ENCODE assay signal across 15 cellular contexts in genomic region chr1:116537439-116537838, GRCh38. TPM values are rescaled to one million over a fixed set of nuclear protein-coding genes. Genes with fewer than 3 reads are reported as not detected.
DNase-seq lines count a peak whose midpoint lies in the region; ATAC-seq and TF ChIP-seq lines count a peak whose summit lies in the region.
"Had no signal": no experiment of that assay in that cellular context is flagged by ENCODE, and none has a peak within 500 bp of the region (broad histone marks: within the 10 kb centered on the region; RNA-seq: fewer than 3 reads in every experiment).

No MANE protein-coding gene starts in this region.

- ATAC-seq in PC-3, result peak; percentile 74
- ATAC-seq: activated T-cell treated with anti-CD3 and anti-CD28 coated beads, Interleukin-2, amount 50 U/mL, for 4 hours; Right ventricle myocardium inferior had no signal

- no peak overlapping the region for H3K27ac Mint-ChIP-seq in activated CD4-positive, alpha-beta memory T cell treated with anti-CD3 and anti-CD28 coated beads, Interleukin-2, amount 10 ng/mL, durations not matched to agents 7 days and 5 days

- POLR2A ChIA-PET in PC-3 (lab: Charles Lee; ENCODE audit: unreplicated experiment), result interaction anchor here (0.5 kb wide), 1 partner anchor 61 kb away, joined by 3 read pairs; no protein-coding TSS in a partner anchor
- POLR2A ChIA-PET in activated CD4-positive, alpha-beta memory T cell treated with anti-CD3 and anti-CD28 coated beads, Interleukin-2, amount 10 ng/mL, durations not matched to agents 7 days and 5 days (lab: Charles Lee), result interaction anchor here (1.5 to 6.2 kb wide), 3 partner anchors 13 to 33 kb away, joined by 3 to 46 read pairs (median 22); no protein-coding TSS in a partner anchor

- CTCF ChIA-PET in PC-3 (lab: Charles Lee), result interaction anchor here (0.6 kb wide), 2 partner anchors 16 to 179 kb away, joined by 3 read pairs; no protein-coding TSS in a partner anchor
- CTCF ChIA-PET in activated CD4-positive, alpha-beta memory T cell treated with anti-CD3 and anti-CD28 coated beads, Interleukin-2, amount 10 ng/mL, durations not matched to agents 7 days and 5 days (lab: Charles Lee), result interaction anchor here (1.0 kb wide), 1 partner anchor 19 kb away, joined by 3 read pairs; no protein-coding TSS in a partner anchor

- no peaks in the 10 kb centered on the region for H4K20me1 ChIP-seq in PC-3 (ENCODE audit: low read length)
- H4K20me1 ChIP-seq: BLaER1 had no signal

- TF ChIP-seq CTCF in PC-3 (conservative IDR thresholded peaks at IDR 0.05; ENCODE audit: low read depth, low read length), result no peak

- H3K4me2 ChIP-seq in PC-3 (ENCODE audit: low read length), result peak overlapping the region; percentile 29; the same call in 1 of the 2 replicates

- H3F3A ChIP-seq in PC-3 (ENCODE audit: low read length, unreplicated experiment), result peaks cover 5% of the 10 kb centered on the region

- H3K79me2 ChIP-seq in PC-3 (ENCODE audit: low read length), result peaks cover 5% of the 10 kb centered on the region; the same call in 1 of the 2 replicates

- no peaks in the 10 kb centered on the region for H3K27me3 Mint-ChIP-seq in activated CD4-positive, alpha-beta memory T cell treated with anti-CD3 and anti-CD28 coated beads, Interleukin-2, amount 10 ng/mL, durations not matched to agents 7 days and 5 days
- H3K27me3 Mint-ChIP-seq: brain had no signal

- H3K4me1 Mint-ChIP-seq in activated CD4-positive, alpha-beta memory T cell treated with anti-CD3 and anti-CD28 coated beads, Interleukin-2, amount 10 ng/mL, durations not matched to agents 7 days and 5 days, result peaks cover 54% of the 10 kb centered on the region
- H3K4me1 Mint-ChIP-seq: brain had no signal

- peak overlapping the region; percentile 56; the same call in 1 of the 2 replicates for H3K9ac ChIP-seq in PC-3 (ENCODE audit: low read length)
- H3K9ac ChIP-seq: BLaER1 had no signal

- BruUV-seq in PC-3 (replicated peaks; lab: Mats Ljungman, UMichigan), result no TSS peak

- H3K27me3 ChIP-seq in PC-3 (ENCODE audit: low read length), result no peaks in the 10 kb centered on the region
- H3K27me3 ChIP-seq: BLaER1 had no signal

- no peaks in the 10 kb centered on the region for H3K9me2 ChIP-seq in PC-3 (replicated peaks; ENCODE audit: low read length)

- H3K36me3 Mint-ChIP-seq in activated CD4-positive, alpha-beta memory T cell treated with anti-CD3 and anti-CD28 coated beads, Interleukin-2, amount 10 ng/mL, durations not matched to agents 7 days and 5 days (ENCODE audit: low read depth), result peaks cover 86% of the 10 kb centered on the region

- H2AFZ ChIP-seq in PC-3 (ENCODE audit: low read length), result no peak overlapping the region

- no peaks in the 10 kb centered on the region for H3K9me3 Mint-ChIP-seq in activated CD4-positive, alpha-beta memory T cell treated with anti-CD3 and anti-CD28 coated beads, Interleukin-2, amount 10 ng/mL, durations not matched to agents 7 days and 5 days
- H3K9me3 Mint-ChIP-seq: activated T-cell treated with anti-CD3 and anti-CD28 coated beads, Interleukin-2, amount 50 U/mL, for 4 hours; brain had no signal

- peaks cover 25% of the 10 kb centered on the region for H3K36me3 ChIP-seq in PC-3 (ENCODE audit: low read depth, low read length)

- H3K27ac ChIP-seq in PC-3 (ENCODE audit: low read length), result peak overlapping the region; percentile 91
- H3K27ac ChIP-seq: BLaER1, VCaP had no signal

- no peak overlapping the region for H3K4me3 ChIP-seq in PC-3 (ENCODE audit: low read length)
- H3K4me3 ChIP-seq: BLaER1 had no signal

- H3K4me3 Mint-ChIP-seq in activated CD4-positive, alpha-beta memory T cell treated with anti-CD3 and anti-CD28 coated beads, Interleukin-2, amount 10 ng/mL, durations not matched to agents 7 days and 5 days, result no peak overlapping the region
- H3K4me3 Mint-ChIP-seq: activated T-cell treated with anti-CD3 and anti-CD28 coated beads, Interleukin-2, amount 50 U/mL, for 4 hours; brain had no signal

- intact Hi-C loops in PC-3 (cut with micrococcal nuclease), result loop anchor here (1.0 to 2.0 kb wide), 2 partner anchors 19 to 29 kb away; no protein-coding TSS in a partner anchor

- DNase-seq in stimulated activated CD4-positive, alpha-beta T cell treated with anti-CD3 and anti-CD28 coated beads, Interleukin-1b, Interleukin-23, amount 100 ng/mL, for 48 hours, result peak; percentile 26
- no peak for DNase-seq in stimulated activated CD4-positive, alpha-beta T cell treated with anti-CD3 and anti-CD28 coated beads, Interleukin-4, amount 100 ng/mL, for 24 hours
- DNase-seq in PC-3 (peak; percentile 92), fibroblast of gingiva (ENCODE audit: low read depth) (peak; percentile 67), stromal cell of bone marrow (ENCODE audit: low read depth) (peak; percentile 3)
- no peak for DNase-seq in activated T-cell treated with anti-CD3 and anti-CD28 coated beads, Interleukin-2, amount 50 U/mL, for 1 hour
- no peak for DNase-seq in stimulated activated CD4-positive, alpha-beta T cell treated with anti-CD3 and anti-CD28 coated beads, Interleukin-2, amount 100 ng/mL, for 24 hours
- no peak for DNase-seq in activated CD4-positive, alpha-beta memory T cell treated with anti-CD3 and anti-CD28 coated beads, Interleukin-2, amount 10 ng/mL, durations not matched to agents 7 days and 5 days
- DNase-seq: activated T-cell treated with anti-CD3 and anti-CD28 coated beads, Interleukin-2, amount 50 U/mL, for 4 hours; GOT3; NCI-H2029 had no signal

- no peaks in the 10 kb centered on the region for H3K9me3 ChIP-seq in PC-3 (ENCODE audit: low read length)

- peaks cover 41% of the 10 kb centered on the region for H3K4me1 ChIP-seq in PC-3 (ENCODE audit: insufficient read depth, low read length)

RNA-seq across cellular contexts. Expression of gene CD58, which starts 33.4 kb away (rescaled TPM):
- total RNA-seq in PC-3 (2014; rRNA removed), result 15.2 and 26.9 TPM in 2 replicates
- total RNA-seq in activated CD4-positive, alpha-beta memory T cell treated with anti-CD3 and anti-CD28 coated beads, Interleukin-2, amount 10 ng/mL, durations not matched to agents 7 days and 5 days, result 10 to 100 TPM; 55.2 to 59.7 TPM

Comparison
In these comparisons a context has a peak if more than half of its experiments do, and no peak if none do; other contexts are left out.
1. DNase-seq: peak in stimulated activated CD4-positive, alpha-beta T cell treated with anti-CD3 and anti-CD28 coated beads, Interleukin-1b, Interleukin-23, amount 100 ng/mL, for 48 hours (single experiment), PC-3 (single experiment), fibroblast of gingiva (single experiment) and stromal cell of bone marrow (single experiment); none in stimulated activated CD4-positive, alpha-beta T cell treated with anti-CD3 and anti-CD28 coated beads, Interleukin-4, amount 100 ng/mL, for 24 hours (single experiment), activated T-cell treated with anti-CD3 and anti-CD28 coated beads, Interleukin-2, amount 50 U/mL, for 1 hour (single experiment), stimulated activated CD4-positive, alpha-beta T cell treated with anti-CD3 and anti-CD28 coated beads, Interleukin-2, amount 100 ng/mL, for 24 hours (0 of 2) and activated CD4-positive, alpha-beta memory T cell treated with anti-CD3 and anti-CD28 coated beads, Interleukin-2, amount 10 ng/mL, durations not matched to agents 7 days and 5 days (single experiment).